Comparison of ENCODE assay signal across 19 cellular contexts in genomic region chr20:3823881-3824280, GRCh38. TPM values are rescaled to one million over a fixed set of nuclear protein-coding genes. Genes with fewer than 3 reads are reported as not detected.
DNase-seq lines count a peak whose midpoint lies in the region; ATAC-seq and TF ChIP-seq lines count a peak whose summit lies in the region.
"Had no signal": no experiment of that assay in that cellular context is flagged by ENCODE, and none has a peak within 500 bp of the region (broad histone marks: within the 10 kb centered on the region; RNA-seq: fewer than 3 reads in every experiment).

No MANE protein-coding gene starts in this region.

- peak overlapping the region; percentile 66 for H3K4ac ChIP-seq in neuronal stem cell (ENCODE audit: low read length)

- H3K36me3 ChIP-seq in neuronal stem cell (replicated peaks in 1 of 2; ENCODE audit: control insufficient read depth in 2 of 2, insufficient read depth in 2 of 2, low read length in 2 of 2): peaks cover 8 to 24% of the 10 kb centered on the region in 2 donors

- WGBS in neuronal stem cell (ENCODE audit: extremely low coverage in 2 of 2, insufficient read length in 2 of 2, insufficient replicate concordance in 1 of 2), 2 donors: no CpG with 5 or more reads among the region's 20 CpGs

- no peaks in the 10 kb centered on the region for H3K27me3 ChIP-seq in neuronal stem cell (ENCODE audit: control insufficient read depth in 3 of 3, insufficient read depth in 3 of 3, low read depth in 1 of 3, low read length in 3 of 3)
- H3K27me3 ChIP-seq: BE2C, BLaER1 had no signal

- H3K27me3 Mint-ChIP-seq in natural killer cell treated with Interleukin-12 subunit alpha and Interleukin-12 subunit beta and Interleukin-15 and Interleukin-18, amount 100 ng/mL, for 72 hours: no peaks in the 10 kb centered on the region
- no peaks in the 10 kb centered on the region for H3K27me3 Mint-ChIP-seq in natural killer cell (ENCODE audit: low read depth in 2 of 2)
- H3K27me3 Mint-ChIP-seq in CD14-positive monocyte (ENCODE audit: low read depth in 3 of 3): no peaks in the 10 kb centered on the region
- H3K27me3 Mint-ChIP-seq: CD4-positive, alpha-beta T cell had no signal

- no peak for ATAC-seq in natural killer cell treated with Interleukin-12 subunit alpha and Interleukin-12 subunit beta and Interleukin-15 and Interleukin-18, amount 100 ng/mL, for 72 hours
- no peak for ATAC-seq in natural killer cell
- ATAC-seq: CD8-positive, alpha-beta T cell; GM12878 had no signal

- H3K27ac ChIP-seq in RWPE1 (peak overlapping the region; percentile 22; the same call in 1 of the 2 replicates), neuronal stem cell (replicated peaks; ENCODE audit: low read length) (no peak overlapping the region)
- H3K27ac ChIP-seq: BLaER1 had no signal

- H2BK5ac ChIP-seq in neuronal stem cell (ENCODE audit: low read length): no peak overlapping the region

- no peak overlapping the region for H3K27ac Mint-ChIP-seq in natural killer cell treated with Interleukin-12 subunit alpha and Interleukin-12 subunit beta and Interleukin-15 and Interleukin-18, amount 100 ng/mL, for 72 hours
- H3K27ac Mint-ChIP-seq in natural killer cell (no peak overlapping the region), CD14-positive monocyte (peak overlapping the region in 1 of 7 donors; percentile 12)
- H3K27ac Mint-ChIP-seq: CD4-positive, alpha-beta T cell; CD8-positive, alpha-beta T cell had no signal

- H3K4me2 ChIP-seq in neuronal stem cell (ENCODE audit: insufficient read depth, low read length, poor library complexity, severe bottlenecking): no peak overlapping the region
- H3K4me2 ChIP-seq: BLaER1 had no signal

- CTCF ChIA-PET in RWPE1 (lab: Yijun Ruan, JAX): interaction anchor here (0.7 kb wide), 2 partner anchors 45 to 72 kb away, joined by 3 read pairs; no protein-coding TSS in a partner anchor

- H3K9ac ChIP-seq in neuronal stem cell (ENCODE audit: low read depth, low read length, poor library complexity): peak overlapping the region; percentile 40
- H3K9ac ChIP-seq: BLaER1 had no signal

- H2AFZ ChIP-seq in neuronal stem cell (ENCODE audit: low read length): no peak overlapping the region

- H3K79me1 ChIP-seq in neuronal stem cell (ENCODE audit: low read depth, low read length): peaks cover 5% of the 10 kb centered on the region

- POLR2A ChIA-PET in RWPE1 (lab: Yijun Ruan, JAX; ENCODE audit: low non-redundant PET): no interaction called here

- no peak overlapping the region for H2BK12ac ChIP-seq in neuronal stem cell (ENCODE audit: low read length)

- H2AK5ac ChIP-seq in neuronal stem cell (ENCODE audit: low read depth, low read length): no peak overlapping the region

- H3K4me1 ChIP-seq in neuronal stem cell (ENCODE audit: control insufficient read depth in 2 of 2, insufficient read depth in 1 of 2, low read depth in 1 of 2, low read length in 2 of 2): peaks cover 3% of the 10 kb centered on the region in 2 donors

- intact Hi-C loops in natural killer cell (cut with micrococcal nuclease) (no loop called here), CD14-positive monocyte (cut with micrococcal nuclease) (loop anchor here in 1 of 2 donors (10.0 kb wide), 1 partner anchor 59 kb away; the partner anchor contains the start of gene ADISSP)

- DNase-seq in natural killer cell treated with Interleukin-12 subunit alpha and Interleukin-12 subunit beta and Interleukin-15 and Interleukin-18, amount 100 ng/mL, for 72 hours (ENCODE audit: low spot score): peak; percentile 47
- DNase-seq in natural killer cell (no peak), RWPE1 (ENCODE audit: low spot score) (no peak), neuronal stem cell (ENCODE audit: low spot score) (no peak), globus pallidus (ENCODE audit: low spot score) (no peak), CD14-positive monocyte (ENCODE audit: low spot score) (no peak), GM03348 (ENCODE audit: low spot score) (no peak)
- DNase-seq: 8988T; ACHN; BE2C; C1 segment of cervical spinal cord; Caco-2; Calu3; CD4-positive, alpha-beta T cell; CD8-positive, alpha-beta T cell; DMS79 treated with DMSO at 0.1 percent for 48 hours; GF-D8 had no signal

- H3K9me3 Mint-ChIP-seq in natural killer cell treated with Interleukin-12 subunit alpha and Interleukin-12 subunit beta and Interleukin-15 and Interleukin-18, amount 100 ng/mL, for 72 hours: no peaks in the 10 kb centered on the region
- H3K9me3 Mint-ChIP-seq in natural killer cell: no peaks in the 10 kb centered on the region
- H3K9me3 Mint-ChIP-seq in CD14-positive monocyte: peaks cover 0 to 5% (median 0%) of the 10 kb centered on the region in 7 donors
- H3K9me3 Mint-ChIP-seq: CD4-positive, alpha-beta T cell; CD8-positive, alpha-beta T cell had no signal

- TF ChIP-seq CTCF in natural killer cell (IDR thresholded peaks at IDR 0.05): no peak
- no peak for TF ChIP-seq CTCF in RWPE1 (conservative IDR thresholded peaks at IDR 0.05; ENCODE audit: low read depth)
- no peak for TF ChIP-seq CTCF in CD14-positive monocyte (IDR thresholded peaks at IDR 0.05)

- H3K4me1 Mint-ChIP-seq in natural killer cell treated with Interleukin-12 subunit alpha and Interleukin-12 subunit beta and Interleukin-15 and Interleukin-18, amount 100 ng/mL, for 72 hours (ENCODE audit: low read depth in 2 of 2): peaks cover 23 to 26% of the 10 kb centered on the region in 2 donors
- H3K4me1 Mint-ChIP-seq in natural killer cell: peaks cover 28 to 39% of the 10 kb centered on the region in 2 donors
- peaks cover 14% of the 10 kb centered on the region for H3K4me1 Mint-ChIP-seq in CD14-positive monocyte

- peak overlapping the region; percentile 91 for H2BK15ac ChIP-seq in neuronal stem cell (ENCODE audit: low read length)

- no peak overlapping the region for H4K8ac ChIP-seq in neuronal stem cell (ENCODE audit: low read depth, low read length)

- no peak overlapping the region for H3K18ac ChIP-seq in neuronal stem cell (ENCODE audit: low read length)

- no peak overlapping the region for H3K4me3 Mint-ChIP-seq in natural killer cell treated with Interleukin-12 subunit alpha and Interleukin-12 subunit beta and Interleukin-15 and Interleukin-18, amount 100 ng/mL, for 72 hours
- H3K4me3 Mint-ChIP-seq in natural killer cell: no peak overlapping the region
- no peak overlapping the region for H3K4me3 Mint-ChIP-seq in CD14-positive monocyte
- H3K4me3 Mint-ChIP-seq: CD4-positive, alpha-beta T cell; CD8-positive, alpha-beta T cell had no signal

- no peaks in the 10 kb centered on the region for H3K36me3 Mint-ChIP-seq in natural killer cell treated with Interleukin-12 subunit alpha and Interleukin-12 subunit beta and Interleukin-15 and Interleukin-18, amount 100 ng/mL, for 72 hours
- H3K36me3 Mint-ChIP-seq in natural killer cell (no peaks in the 10 kb centered on the region), CD14-positive monocyte (peaks cover 48 to 66% of the 10 kb centered on the region in 2 donors)

- H3K14ac ChIP-seq in neuronal stem cell (ENCODE audit: low read length): no peak overlapping the region

- H2BK120ac ChIP-seq in neuronal stem cell (ENCODE audit: low read depth, low read length): no peak overlapping the region

- no peaks in the 10 kb centered on the region for H3K9me3 ChIP-seq in neuronal stem cell (replicated peaks in 1 of 2; ENCODE audit: control insufficient read depth in 2 of 2, insufficient read depth in 1 of 2, low read depth in 1 of 2, low read length in 2 of 2)
- H3K9me3 ChIP-seq: BE2C, BLaER1, Caco-2 had no signal

- H3K4me3 ChIP-seq in neuronal stem cell (ENCODE audit: low read length in 2 of 2): no peak overlapping the region
- H3K4me3 ChIP-seq: BLaER1, GM12878 had no signal

- no peak overlapping the region for H3K23ac ChIP-seq in neuronal stem cell (ENCODE audit: low read depth, low read length, poor library complexity)

- no peak overlapping the region for H4K91ac ChIP-seq in neuronal stem cell (ENCODE audit: low read depth, low read length, poor library complexity)

RNA-seq across cellular contexts. Expression of gene AP5S1, which starts 3.5 kb away (rescaled TPM):
- total RNA-seq in natural killer cell treated with Interleukin-12 subunit alpha and Interleukin-12 subunit beta and Interleukin-15 and Interleukin-18, amount 100 ng/mL, for 72 hours: 10 to 100 TPM; 13.5 to 19.7 TPM
- 10 to 100 TPM in 2 of 3 donors, 1 to 10 TPM in 1; 7.9 to 12.3 (median 12.1) TPM for total RNA-seq in natural killer cell
- polyA plus RNA-seq in neuronal stem cell (2013, experiment 1 of 2): 1.3 TPM
- polyA plus RNA-seq in neuronal stem cell (2013, experiment 2 of 2): 1.3 TPM
- 10 to 100 TPM in 1 of 2 donors, 1 to 10 TPM in 1; 8.6 to 10.8 TPM for polyA plus RNA-seq in CD14-positive monocyte

RNA-seq across cellular contexts. Expression of gene MAVS, which starts 22.8 kb away (rescaled TPM):
- total RNA-seq in natural killer cell treated with Interleukin-12 subunit alpha and Interleukin-12 subunit beta and Interleukin-15 and Interleukin-18, amount 100 ng/mL, for 72 hours: 10 to 100 TPM; 38.6 to 45.2 TPM
- total RNA-seq in natural killer cell: 10 to 100 TPM; 23.1 to 30.8 (median 26.4) TPM
- polyA plus RNA-seq in neuronal stem cell (2013, experiment 1 of 2): 11.2 TPM
- polyA plus RNA-seq in neuronal stem cell (2013, experiment 2 of 2): 11.6 TPM
- 1 to 10 TPM; 1.8 to 3.2 TPM for polyA plus RNA-seq in CD14-positive monocyte

RNA-seq across cellular contexts. Expression of gene CDC25B, which starts 27.8 kb away (rescaled TPM):
- 10 to 100 TPM; 38.9 to 84.1 TPM for total RNA-seq in natural killer cell treated with Interleukin-12 subunit alpha and Interleukin-12 subunit beta and Interleukin-15 and Interleukin-18, amount 100 ng/mL, for 72 hours
- total RNA-seq in natural killer cell: 100 to 1,000 TPM; 123 to 147 (median 143) TPM
- polyA plus RNA-seq in neuronal stem cell (2013, experiment 1 of 2): 31.6 TPM
- polyA plus RNA-seq in neuronal stem cell (2013, experiment 2 of 2): 31.4 TPM
- polyA plus RNA-seq in CD14-positive monocyte: 1 to 10 TPM; 3.6 to 4.0 TPM

RNA-seq across cellular contexts. Expression of gene CENPB, which starts 37.3 kb away (rescaled TPM):
- 100 to 1,000 TPM in 1 of 2 donors, 10 to 100 TPM in 1; 75.4 to 118 TPM for total RNA-seq in natural killer cell treated with Interleukin-12 subunit alpha and Interleukin-12 subunit beta and Interleukin-15 and Interleukin-18, amount 100 ng/mL, for 72 hours
- total RNA-seq in natural killer cell: 10 to 100 TPM; 46.7 to 62.6 (median 55.4) TPM
- 21.7 TPM for polyA plus RNA-seq in neuronal stem cell (2013, experiment 1 of 2)
- 21.0 TPM for polyA plus RNA-seq in neuronal stem cell (2013, experiment 2 of 2)
- polyA plus RNA-seq in CD14-positive monocyte: 1 to 10 TPM; 1.1 to 1.4 TPM

RNA-seq across cellular contexts. Expression of gene SPEF1, which starts 42.6 kb away (rescaled TPM):
- under 1 TPM; 0.24 to 0.36 TPM for total RNA-seq in natural killer cell treated with Interleukin-12 subunit alpha and Interleukin-12 subunit beta and Interleukin-15 and Interleukin-18, amount 100 ng/mL, for 72 hours
- under 1 TPM in 1 of 3 donors, not detected in 2; 0.23 TPM for total RNA-seq in natural killer cell
- 0.13 TPM for polyA plus RNA-seq in neuronal stem cell (2013, experiment 1 of 2)
- 0.21 TPM for polyA plus RNA-seq in neuronal stem cell (2013, experiment 2 of 2)
- polyA plus RNA-seq in CD14-positive monocyte: not detected
- total RNA-seq: Caco-2; CD4-positive, alpha-beta T cell; GM12878 had no signal
